ENCODE assay signal across 8 cellular contexts in the genomic region with DNA sequence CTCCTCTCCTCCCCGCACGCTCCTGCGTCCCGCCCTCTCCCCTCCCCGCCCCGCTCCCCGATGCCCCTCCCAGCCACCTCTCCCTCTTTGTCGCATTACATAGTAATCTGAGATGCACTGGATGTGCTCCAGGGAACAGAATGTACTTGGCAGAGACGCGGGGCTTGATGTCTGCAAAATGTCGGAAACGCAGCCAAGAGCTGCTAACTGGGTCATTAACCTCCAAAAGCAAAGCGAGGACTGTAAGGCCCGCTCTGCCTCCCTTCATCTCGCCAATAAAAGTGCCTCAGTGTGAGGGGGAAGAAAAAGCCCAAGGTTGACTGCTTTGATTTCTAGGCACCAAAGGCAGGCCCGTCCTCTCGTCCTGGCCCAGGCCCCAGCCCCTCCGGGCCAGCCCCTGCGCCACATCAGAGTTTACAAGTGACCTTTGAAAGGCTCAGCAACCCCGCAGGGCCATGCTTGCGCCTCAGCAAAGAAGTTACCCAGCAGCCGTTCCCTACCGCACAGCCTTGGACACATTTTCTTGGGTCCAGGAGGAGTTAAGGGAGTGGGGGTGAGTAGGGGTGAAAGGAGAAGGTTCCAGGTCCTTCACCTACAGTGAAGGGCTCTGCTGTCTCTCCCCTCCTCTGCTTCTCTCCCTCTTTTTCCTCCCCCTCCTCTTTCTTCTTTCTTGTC.
DNase-seq lines count a peak whose midpoint lies in the region; ATAC-seq and TF ChIP-seq lines count a peak whose summit lies in the region.

No MANE protein-coding gene starts in this region.

- H3K27ac ChIP-seq in left ventricle myocardium inferior (replicated peaks) (peak overlapping the region; percentile 95), prostate gland (peak overlapping the region; percentile 90)

- TF ChIP-seq POLR2A in prostate gland (IDR thresholded peaks at IDR 0.05) = no peak

- DNase-seq in DMS153 (lab: John Stamatoyannopoulos, UW) (peak; percentile 91), NCI-H2081 (lab: John Stamatoyannopoulos, UW) (peak; percentile 98 to 99), amygdala (lab: John Stamatoyannopoulos, UW) (peak; percentile 47 to 96 (median 86)), left ventricle myocardium inferior (peak; percentile 92), prostate gland (ENCODE audit: low spot score) (peak; percentile 99), SKM-1 (lab: John Stamatoyannopoulos, UW; ENCODE audit: unreplicated experiment) (no peak), OCI-M1 (lab: John Stamatoyannopoulos, UW) (no peak)

- 8% methylated on average over 23 of the region's 23 CpGs for WGBS in prostate gland

- H3K4me3 ChIP-seq in left ventricle myocardium inferior = peak overlapping the region; percentile 65
- peak overlapping the region; percentile 24 to 30 for H3K4me3 ChIP-seq in prostate gland

- H3K36me3 ChIP-seq in left ventricle myocardium inferior (no peaks in the 10 kb centered on the region), prostate gland (no peaks in the 10 kb centered on the region)

- H3K4me1 ChIP-seq in left ventricle myocardium inferior (peaks cover 66% of the 10 kb centered on the region), prostate gland (replicated peaks) (peaks cover 9% of the 10 kb centered on the region)

- ATAC-seq in HG03457 (IDR thresholded peaks at IDR 0.05; ENCODE audit: unreplicated experiment) = no peak

- no peak for TF ChIP-seq CTCF in left ventricle myocardium inferior (IDR thresholded peaks at IDR 0.05; ENCODE audit: borderline replicate concordance)
- peak in 2 of 4 experiments; percentile 4 to 8 for TF ChIP-seq CTCF in prostate gland (IDR thresholded peaks at IDR 0.05)

- H3K27me3 ChIP-seq in left ventricle myocardium inferior (ENCODE audit: low read depth) (no peaks in the 10 kb centered on the region), prostate gland (replicated peaks; ENCODE audit: insufficient read depth) (no peaks in the 10 kb centered on the region)

- no peaks in the 10 kb centered on the region for H3K9me3 ChIP-seq in left ventricle myocardium inferior (replicated peaks)
- H3K9me3 ChIP-seq in prostate gland = no peaks in the 10 kb centered on the region

- intact Hi-C loops in left ventricle myocardium inferior (cut with micrococcal nuclease) (loop anchor here (2.0 kb wide), 1 partner anchor 1207 kb away; no protein-coding TSS in a partner anchor), prostate gland (cut with DNase I) (loop anchor here (2.0 to 10.0 kb wide), 5 partner anchors 323 to 1207 kb away; a partner anchor contains a TSS)

Comparison
In these comparisons a context has a peak if more than half of its experiments do, and no peak if none do; other contexts are left out.
1. DNase-seq: peak in DMS153 (single experiment), NCI-H2081 (2 of 2), amygdala (56 of 56), left ventricle myocardium inferior (single experiment) and prostate gland (single experiment); none in SKM-1 (single experiment) and OCI-M1 (single experiment).